Comparison of ENCODE assay signal across 14 cellular contexts in the genomic region with DNA sequence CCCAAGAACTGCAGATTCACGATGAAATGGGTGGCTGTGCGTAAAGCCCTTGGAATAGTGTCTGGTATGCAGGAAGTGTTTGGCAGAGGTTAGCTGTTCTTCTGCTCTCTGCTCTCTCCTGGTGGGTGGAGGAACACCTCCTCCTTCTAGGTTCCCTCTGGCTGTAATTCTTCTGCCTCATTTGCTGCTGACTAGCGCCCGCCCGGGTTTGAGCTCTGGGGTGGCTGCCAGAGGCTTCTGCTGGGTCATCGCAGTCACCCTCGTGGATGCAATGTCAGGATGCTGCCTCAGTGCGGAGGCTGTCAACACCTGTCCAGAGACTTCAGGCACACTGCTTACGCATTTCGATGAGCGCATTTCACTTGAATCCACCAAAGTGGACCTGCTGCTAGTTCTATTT. TPM values are rescaled to one million over a fixed set of nuclear protein-coding genes. Genes with fewer than 3 reads are reported as not detected.
DNase-seq lines count a peak whose midpoint lies in the region; ATAC-seq and TF ChIP-seq lines count a peak whose summit lies in the region.
"Had no signal": no experiment of that assay in that cellular context is flagged by ENCODE, and none has a peak within 500 bp of the region (broad histone marks: within the 10 kb centered on the region; RNA-seq: fewer than 3 reads in every experiment).

No MANE protein-coding gene starts in this region.

- TF ChIP-seq CTCF in uterus (IDR thresholded peaks at IDR 0.05), result no peak

- intact Hi-C loops in uterus (cut with DNase I; ENCODE audit: low total_unique reads), result no loop called here

- H3K36me3 ChIP-seq in uterus, result no peaks in the 10 kb centered on the region
- H3K36me3 ChIP-seq: BE2C, breast epithelium had no signal

- no peak for DNase-seq in activated CD4-positive, alpha-beta T cell treated with anti-CD3 and anti-CD28 coated beads, Interleukin-2, amount 10 ng/mL, durations not matched to agents 7 days and 5 days
- DNase-seq in activated CD4-positive, alpha-beta T cell treated with anti-CD3 and anti-CD28 coated beads, Interleukin-2, amount 50 U/mL, for 1 hour, result no peak
- DNase-seq in NCI-H69 (lab: John Stamatoyannopoulos, UW) (peak; percentile 76), HCEC 1CT (no peak), uterus (no peak), amniotic stem cell (lab: John Stamatoyannopoulos, UW) (no peak)
- no peak for DNase-seq in effector memory CD8-positive, alpha-beta T cell
- DNase-seq: BE2C, NCI-H1105 had no signal

- no peaks in the 10 kb centered on the region for H3K27me3 Mint-ChIP-seq in activated CD4-positive, alpha-beta T cell treated with anti-CD3 and anti-CD28 coated beads, Interleukin-2, amount 10 ng/mL, durations not matched to agents 7 days and 5 days
- H3K27me3 Mint-ChIP-seq in effector memory CD8-positive, alpha-beta T cell, result no peaks in the 10 kb centered on the region
- H3K27me3 Mint-ChIP-seq in stimulated activated memory B cell treated with anti-CD40 and anti-IgM and Interleukin-4, amounts not matched to agents 10 μg/mL and 1 μg/mL and 100 μg/mL, for 72 hours, result no peaks in the 10 kb centered on the region

- H3K9me3 ChIP-seq in uterus, result no peaks in the 10 kb centered on the region
- H3K9me3 ChIP-seq: BE2C, breast epithelium had no signal

- no peaks in the 10 kb centered on the region for H3K4me1 ChIP-seq in uterus

- no peak for ATAC-seq in effector memory CD8-positive, alpha-beta T cell (replicated peaks)
- ATAC-seq in stimulated activated memory B cell treated with anti-CD40 and anti-IgM and Interleukin-4, amounts not matched to agents 10 μg/mL and 1 μg/mL and 100 μg/mL, for 72 hours, result no peak

- peaks cover 73% of the 10 kb centered on the region for H3K36me3 Mint-ChIP-seq in activated CD4-positive, alpha-beta T cell treated with anti-CD3 and anti-CD28 coated beads, Interleukin-2, amount 10 ng/mL, durations not matched to agents 7 days and 5 days (ENCODE audit: low read depth)
- H3K36me3 Mint-ChIP-seq in effector memory CD8-positive, alpha-beta T cell (ENCODE audit: insufficient read depth), result peaks cover 8% of the 10 kb centered on the region
- H3K36me3 Mint-ChIP-seq in stimulated activated memory B cell treated with anti-CD40 and anti-IgM and Interleukin-4, amounts not matched to agents 10 μg/mL and 1 μg/mL and 100 μg/mL, for 72 hours, result peaks cover 40% of the 10 kb centered on the region

- CTCF ChIA-PET in activated CD4-positive, alpha-beta T cell treated with anti-CD3 and anti-CD28 coated beads, Interleukin-2, amount 10 ng/mL, durations not matched to agents 7 days and 5 days (lab: Charles Lee), result no interaction called here

- peaks cover 94% of the 10 kb centered on the region for H3K4me1 Mint-ChIP-seq in activated CD4-positive, alpha-beta T cell treated with anti-CD3 and anti-CD28 coated beads, Interleukin-2, amount 10 ng/mL, durations not matched to agents 7 days and 5 days
- peaks cover 90 to 91% of the 10 kb centered on the region in 2 donors for H3K4me1 Mint-ChIP-seq in effector memory CD8-positive, alpha-beta T cell (ENCODE audit: low read depth in 2 of 2)
- peaks cover 100% of the 10 kb centered on the region for H3K4me1 Mint-ChIP-seq in stimulated activated memory B cell treated with anti-CD40 and anti-IgM and Interleukin-4, amounts not matched to agents 10 μg/mL and 1 μg/mL and 100 μg/mL, for 72 hours

- no peak overlapping the region for H3K4me3 ChIP-seq in uterus
- H3K4me3 ChIP-seq: lung, PC-9, skin epidermis had no signal

- POLR2A ChIA-PET in activated CD4-positive, alpha-beta T cell treated with anti-CD3 and anti-CD28 coated beads, Interleukin-2, amount 10 ng/mL, durations not matched to agents 7 days and 5 days (lab: Charles Lee), result interaction anchor here (2.1 kb wide), 1 partner anchor 11 kb away, joined by 8 read pairs; a partner anchor contains a TSS

- H3K27ac ChIP-seq in uterus, result no peak overlapping the region
- H3K27ac ChIP-seq: breast epithelium, PC-9 had no signal

- H3K9me3 Mint-ChIP-seq in activated CD4-positive, alpha-beta T cell treated with anti-CD3 and anti-CD28 coated beads, Interleukin-2, amount 10 ng/mL, durations not matched to agents 7 days and 5 days, result no peaks in the 10 kb centered on the region
- no peaks in the 10 kb centered on the region for H3K9me3 Mint-ChIP-seq in effector memory CD8-positive, alpha-beta T cell
- peaks cover 2% of the 10 kb centered on the region for H3K9me3 Mint-ChIP-seq in stimulated activated memory B cell treated with anti-CD40 and anti-IgM and Interleukin-4, amounts not matched to agents 10 μg/mL and 1 μg/mL and 100 μg/mL, for 72 hours

- no peak overlapping the region for H3K4me3 Mint-ChIP-seq in activated CD4-positive, alpha-beta T cell treated with anti-CD3 and anti-CD28 coated beads, Interleukin-2, amount 10 ng/mL, durations not matched to agents 7 days and 5 days
- peak overlapping the region; percentile 74 to 78 for H3K4me3 Mint-ChIP-seq in effector memory CD8-positive, alpha-beta T cell
- peak overlapping the region; percentile 3 for H3K4me3 Mint-ChIP-seq in stimulated activated memory B cell treated with anti-CD40 and anti-IgM and Interleukin-4, amounts not matched to agents 10 μg/mL and 1 μg/mL and 100 μg/mL, for 72 hours

- H3K27me3 ChIP-seq in uterus, result no peaks in the 10 kb centered on the region
- H3K27me3 ChIP-seq: BE2C, breast epithelium had no signal

- H3K27ac Mint-ChIP-seq in activated CD4-positive, alpha-beta T cell treated with anti-CD3 and anti-CD28 coated beads, Interleukin-2, amount 10 ng/mL, durations not matched to agents 7 days and 5 days, result peak overlapping the region; percentile 90
- H3K27ac Mint-ChIP-seq in effector memory CD8-positive, alpha-beta T cell, result peak overlapping the region; percentile 94 to 98
- peak overlapping the region; percentile 75 for H3K27ac Mint-ChIP-seq in stimulated activated memory B cell treated with anti-CD40 and anti-IgM and Interleukin-4, amounts not matched to agents 10 μg/mL and 1 μg/mL and 100 μg/mL, for 72 hours

- TF ChIP-seq POLR2A in uterus (IDR thresholded peaks at IDR 0.05), result no peak

RNA-seq across cellular contexts. Expression of a gene that starts 11.7 kb away (rescaled TPM):
- total RNA-seq in activated CD4-positive, alpha-beta T cell treated with anti-CD3 and anti-CD28 coated beads, Interleukin-2, amount 10 ng/mL, durations not matched to agents 7 days and 5 days, result 100 to 1,000 TPM; 270 to 300 TPM
- 10 to 100 TPM in 1 of 4 donors, 1 to 10 TPM in 3; 2.0 to 17.4 (median 7.5) TPM for total RNA-seq in uterus

Comparison
In these comparisons a context has a peak if more than half of its experiments do, and no peak if none do; other contexts are left out.
1. RNA of a gene that starts 11.7 kb away (total RNA-seq): 270 to 300 TPM in activated CD4-positive, alpha-beta T cell treated with anti-CD3 and anti-CD28 coated beads, Interleukin-2, amount 10 ng/mL, durations not matched to agents 7 days and 5 days; 2.0 to 17.4 TPM in uterus; every median in the first group is over 10 times any median in the second.
2. Peak in every context shown above with its lines, with median percentiles within 50 percentile points of each other: H3K27ac Mint-ChIP-seq.